In the genomic region with DNA sequence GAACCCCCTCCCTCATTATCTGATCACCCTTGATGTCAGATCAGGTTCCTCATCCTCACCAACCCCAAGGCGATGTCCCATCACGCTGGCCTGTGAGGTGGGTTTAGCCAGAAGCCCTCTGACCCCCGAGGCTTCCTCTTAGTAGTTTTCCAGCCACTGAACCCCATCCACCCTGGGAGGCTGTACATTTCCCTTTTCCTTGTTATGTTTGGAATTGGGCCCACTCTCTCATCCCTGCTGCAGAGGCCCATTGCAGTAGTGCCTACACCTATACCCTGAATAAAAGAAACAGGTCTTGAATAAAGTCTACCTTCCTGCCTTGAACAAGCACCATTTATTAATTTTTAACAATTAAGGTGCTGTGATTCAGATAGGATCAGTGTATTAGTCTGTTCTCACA, we compare ENCODE assay signal across 29 cellular contexts.
"Had no signal": no experiment of that assay in that cellular context is flagged by ENCODE, and none has a peak within 500 bp of the region (broad histone marks: within the 10 kb centered on the region; RNA-seq: fewer than 3 reads in every experiment).

No MANE protein-coding gene starts in this region.

- H3K4me3 ChIP-seq: heart right ventricle, hepatocyte, lower lobe of right lung, neural progenitor cell, psoas muscle, right atrium auricular region, skin epidermis, suprapubic skin, thoracic aorta, tibial artery, upper lobe of right lung had no signal

- H3K27ac ChIP-seq: heart right ventricle, hepatocyte, lower lobe of right lung, neural progenitor cell, neutrophil, parathyroid adenoma, psoas muscle, right atrium auricular region, skin epidermis, thoracic aorta, tibial artery, upper lobe of right lung had no signal

- H3K4me1 ChIP-seq: heart right ventricle, lower lobe of right lung, neural progenitor cell, parathyroid adenoma, right atrium auricular region, suprapubic skin had no signal

- H3K9me3 ChIP-seq: neutrophil, suprapubic skin, thoracic aorta, upper lobe of right lung had no signal

- DNase-seq: heart right ventricle; islet precursor cell; left cardiac atrium; lower lobe of right lung; mammary epithelial cell; mesenchymal stem cell; naive B cell; natural killer cell; nephron progenitor cell; occipital lobe; psoas muscle; stimulated activated CD4-positive, alpha-beta T cell treated with anti-CD3 and anti-CD28 coated beads, Interleukin-12 subunit alpha, Interleukin-12 subunit beta, amount 100 ng/mL, for 4 hours; stimulated activated CD4-positive, alpha-beta T cell treated with anti-CD3 and anti-CD28 coated beads, Interleukin-15, amount 100 ng/mL, for 24 hours; stimulated activated CD4-positive, alpha-beta T cell treated with anti-CD3 and anti-CD28 coated beads, Interleukin-2, amount 100 ng/mL, for 24 hours; stimulated activated CD4-positive, alpha-beta T cell treated with anti-CD3 and anti-CD28 coated beads, Interleukin-4, amount 100 ng/mL, for 1 hour; stimulated activated naive B cell treated with anti-CD40 and anti-IgM and Interleukin-4, amounts not matched to agents 10 μg/mL and 1 μg/mL and 100 μg/mL, for 72 hours; tibial artery; trophoblast cell; upper lobe of right lung had no signal

- H3K27me3 ChIP-seq: heart right ventricle, hepatocyte, neural progenitor cell, neutrophil, right atrium auricular region, suprapubic skin, tibial artery, upper lobe of right lung had no signal

- ATAC-seq: heart right ventricle; left cardiac atrium; left lobe of liver; lower lobe of right lung; natural killer cell; psoas muscle; sciatic nerve; stimulated activated naive B cell treated with anti-CD40 and anti-IgM and Interleukin-4, amounts not matched to agents 10 μg/mL and 1 μg/mL and 100 μg/mL, for 72 hours; upper lobe of right lung had no signal
